8 cellular contexts compared by ENCODE assay signal in the genomic region with DNA sequence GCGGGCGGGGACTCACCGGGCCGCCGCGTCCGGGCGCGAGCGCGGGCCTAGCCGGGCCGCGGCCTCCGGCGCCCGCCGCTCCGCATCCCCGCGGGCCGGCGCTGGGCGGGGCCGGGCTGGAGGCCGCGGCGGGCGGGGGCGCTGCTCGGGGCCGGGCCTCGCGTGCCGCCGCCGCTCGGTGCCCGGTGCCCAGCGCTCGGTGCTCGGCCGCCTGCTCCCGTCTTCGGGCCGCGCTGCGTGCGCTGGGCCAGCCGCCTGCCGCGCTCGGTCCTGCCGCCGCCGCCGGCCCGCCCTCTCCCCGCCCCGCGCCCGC. TPM values are rescaled to one million over a fixed set of nuclear protein-coding genes. Genes with fewer than 3 reads are reported as not detected.
DNase-seq lines count a peak whose midpoint lies in the region; ATAC-seq and TF ChIP-seq lines count a peak whose summit lies in the region.

Gene AKT1 (minus strand): TSS at position 281 of the 313 bp plus-strand sequence. CDS start 3,105 bp downstream, outside the sequence.

- H3K27ac Mint-ChIP-seq in HFFc6, result peak within 1 kb of the TSS; percentile 77
- peak within 1 kb of the TSS; percentile 83 for H3K27ac Mint-ChIP-seq in activated T-helper 1 cell treated with anti-CD3 and anti-CD28 coated beads, Interleukin-12 subunit alpha, Interleukin-12 subunit beta, Interleukin-2, Interleukin-4 antibody, amounts not matched to agents 30 ng/mL and 10 ng/mL and 1 ng/mL, durations not matched to agents 14 hours and 24 hours and 36 hours

- H3K4me3 Mint-ChIP-seq in HFFc6, result peak within 1 kb of the TSS; percentile 91
- peak within 1 kb of the TSS; percentile 89 for H3K4me3 Mint-ChIP-seq in activated T-helper 1 cell treated with anti-CD3 and anti-CD28 coated beads, Interleukin-12 subunit alpha, Interleukin-12 subunit beta, Interleukin-2, Interleukin-4 antibody, amounts not matched to agents 30 ng/mL and 10 ng/mL and 1 ng/mL, durations not matched to agents 14 hours and 24 hours and 36 hours

- no peaks in the 10 kb centered on the region for H3K9me3 Mint-ChIP-seq in HFFc6
- no peaks in the 10 kb centered on the region for H3K9me3 Mint-ChIP-seq in activated T-helper 1 cell treated with anti-CD3 and anti-CD28 coated beads, Interleukin-12 subunit alpha, Interleukin-12 subunit beta, Interleukin-2, Interleukin-4 antibody, amounts not matched to agents 30 ng/mL and 10 ng/mL and 1 ng/mL, durations not matched to agents 14 hours and 24 hours and 36 hours

- H3K4me1 ChIP-seq in heart right ventricle, result peaks cover 34 to 78% (median 64%) of the 10 kb centered on the region in 9 donors

- H3K27me3 ChIP-seq in heart right ventricle, result no peaks in the 10 kb centered on the region

- in situ Hi-C loops in GM13977 (cut with MboI; ENCODE audit: low pct_unique_long_range_greater_than_20kb, low sequenced_read_pairs, unreplicated experiment), result no loop called here

- no peak for ATAC-seq in heart right ventricle

- H3K36me3 Mint-ChIP-seq in HFFc6 (ENCODE audit: low read depth), result peaks cover 5% of the 10 kb centered on the region; the same call in 1 of the 2 replicates
- peaks cover 8% of the 10 kb centered on the region for H3K36me3 Mint-ChIP-seq in activated T-helper 1 cell treated with anti-CD3 and anti-CD28 coated beads, Interleukin-12 subunit alpha, Interleukin-12 subunit beta, Interleukin-2, Interleukin-4 antibody, amounts not matched to agents 30 ng/mL and 10 ng/mL and 1 ng/mL, durations not matched to agents 14 hours and 24 hours and 36 hours (ENCODE audit: low read depth)

- peaks cover 20% of the 10 kb centered on the region for H3K4me1 Mint-ChIP-seq in HFFc6 (ENCODE audit: low read depth)
- peaks cover 30% of the 10 kb centered on the region for H3K4me1 Mint-ChIP-seq in activated T-helper 1 cell treated with anti-CD3 and anti-CD28 coated beads, Interleukin-12 subunit alpha, Interleukin-12 subunit beta, Interleukin-2, Interleukin-4 antibody, amounts not matched to agents 30 ng/mL and 10 ng/mL and 1 ng/mL, durations not matched to agents 14 hours and 24 hours and 36 hours (ENCODE audit: low read depth)

- peaks cover 0 to 22% (median 4%) of the 10 kb centered on the region in 9 donors for H3K36me3 ChIP-seq in heart right ventricle

- WGBS in heart right ventricle, 2 donors, result 0 to 1% methylated on average over 11 to 59 of the region's 62 CpGs

- intact Hi-C loops in activated T-helper 1 cell treated with anti-CD3 and anti-CD28 coated beads, Interleukin-12 subunit alpha, Interleukin-12 subunit beta, Interleukin-2, Interleukin-4 antibody, amounts not matched to agents 30 ng/mL and 10 ng/mL and 1 ng/mL, durations not matched to agents 14 hours and 24 hours and 36 hours (cut with micrococcal nuclease), result loop anchor here (10.0 kb wide), 1 partner anchor 519 kb away; the partner anchor contains the start of gene PACS2
- intact Hi-C loops in heart right ventricle (cut with DNase I), result loop anchor here in 1 of 10 donors (2.0 kb wide), 1 partner anchor 27 kb away; no protein-coding TSS in a partner anchor

- TF ChIP-seq CTCF in AG09309 (IDR thresholded peaks at IDR 0.05; ENCODE audit: control insufficient read depth, insufficient read depth, low read depth, low read length, missing control alignments), result no peak
- no peak for TF ChIP-seq CTCF in HFFc6 (IDR thresholded peaks at IDR 0.05)
- TF ChIP-seq CTCF in heart right ventricle (IDR thresholded peaks at IDR 0.05), result no peak
- TF ChIP-seq CTCF in retinal pigment epithelial cell (conservative IDR thresholded peaks at IDR 0.05; ENCODE audit: low read depth, low read length), result no peak
- TF ChIP-seq CTCF in GM13977 (IDR thresholded peaks at IDR 0.05; ENCODE audit: extremely low read depth, insufficient read depth, missing control alignments), result no peak

- H3K4me3 ChIP-seq in AG09309 (ENCODE audit: control insufficient read depth, low read depth, low read length) (peak within 1 kb of the TSS; percentile 72), heart right ventricle (peak within 1 kb of the TSS; percentile 64 to 92 (median 84)), retinal pigment epithelial cell (ENCODE audit: low read length) (peak within 1 kb of the TSS; percentile 76)

- DNase-seq in AG09309 (ENCODE audit: low read depth), result no peak
- DNase-seq in HFFc6, result no peak
- DNase-seq in activated T-helper 1 cell treated with anti-CD3 and anti-CD28 coated beads, Interleukin-12 subunit alpha, Interleukin-12 subunit beta, Interleukin-2, Interleukin-4 antibody, amounts not matched to agents 30 ng/mL and 10 ng/mL and 1 ng/mL, durations not matched to agents 14 hours and 24 hours and 36 hours (ENCODE audit: low spot score), result no peak
- DNase-seq in heart right ventricle, result no peak
- no peak for DNase-seq in retinal pigment epithelial cell (ENCODE audit: low read depth)
- no peak for DNase-seq in GM13977 (ENCODE audit: low spot score)
- no peak for DNase-seq in stimulated activated CD4-positive, alpha-beta T cell treated with anti-CD3 and anti-CD28 coated beads, Interleukin-4, amount 100 ng/mL, for 1 hour
- DNase-seq in dedifferentiated amniotic fluid mesenchymal stem cell (ENCODE audit: extremely low spot score), result no peak

- peaks cover 2% of the 10 kb centered on the region; the same call in 1 of the 2 replicates for H3K27me3 Mint-ChIP-seq in HFFc6 (ENCODE audit: insufficient read depth)
- peaks cover 10% of the 10 kb centered on the region for H3K27me3 Mint-ChIP-seq in activated T-helper 1 cell treated with anti-CD3 and anti-CD28 coated beads, Interleukin-12 subunit alpha, Interleukin-12 subunit beta, Interleukin-2, Interleukin-4 antibody, amounts not matched to agents 30 ng/mL and 10 ng/mL and 1 ng/mL, durations not matched to agents 14 hours and 24 hours and 36 hours (ENCODE audit: insufficient read depth)

- H3K27ac ChIP-seq in heart right ventricle, result peak within 1 kb of the TSS; percentile 77 to 99 (median 92)

- H3K9me3 ChIP-seq in heart right ventricle, result no peaks in the 10 kb centered on the region

RNA-seq across cellular contexts. Expression of gene AKT1, which starts in this region (rescaled TPM):
- total RNA-seq in HFFc6 (2021; fragmentation: NEBNext Ultra II Directional; extraction: Animal tissue kit (Norgen Biotek cat#: 25700)), result 100 to 1,000 TPM; 164 to 191 (median 173) TPM
- 137 and 140 TPM in 2 replicates for total RNA-seq in activated T-helper 1 cell treated with anti-CD3 and anti-CD28 coated beads, Interleukin-12 subunit alpha, Interleukin-12 subunit beta, Interleukin-2, Interleukin-4 antibody, amounts not matched to agents 30 ng/mL and 10 ng/mL and 1 ng/mL, durations not matched to agents 14 hours and 24 hours and 36 hours
- total RNA-seq in heart right ventricle, result 100 to 1,000 TPM in 9 of 10 donors, 10 to 100 TPM in 1; 98.1 to 152 (median 141) TPM
- 100 to 1,000 TPM in 1 of 2 donors, 10 to 100 TPM in 1; 95.7 to 112 TPM for polyA plus RNA-seq in heart right ventricle
